ENCODE assay signal across 10 cellular contexts in genomic region chr1:243712890-243713425, GRCh38.
DNase-seq lines count a peak whose midpoint lies in the region; ATAC-seq, FAIRE-seq and TF ChIP-seq lines count a peak whose summit lies in the region.
"Had no signal": no experiment of that assay in that cellular context is flagged by ENCODE, and none has a peak within 500 bp of the region (broad histone marks: within the 10 kb centered on the region; RNA-seq: fewer than 3 reads in every experiment).

No MANE protein-coding gene starts in this region.

- H3K27me3 Mint-ChIP-seq in effector memory CD8-positive, alpha-beta T cell: no peaks in the 10 kb centered on the region
- H3K27me3 Mint-ChIP-seq in stimulated activated memory B cell treated with anti-CD40 and anti-IgM and Interleukin-4, amounts not matched to agents 10 μg/mL and 1 μg/mL and 100 μg/mL, for 72 hours: no peaks in the 10 kb centered on the region

- H3K27me3 ChIP-seq in SJSA1 (replicated peaks): no peaks in the 10 kb centered on the region
- H3K27me3 ChIP-seq in effector memory CD4-positive, alpha-beta T cell (replicated peaks; ENCODE audit: control insufficient read depth, insufficient read depth, low read length, poor library complexity, severe bottlenecking): no peaks in the 10 kb centered on the region

- H3K4me1 ChIP-seq in SJSA1 (replicated peaks): peaks cover 55% of the 10 kb centered on the region
- no peaks in the 10 kb centered on the region for H3K4me1 ChIP-seq in effector memory CD4-positive, alpha-beta T cell (ENCODE audit: control insufficient read depth, insufficient read depth, low read length, poor library complexity, severe bottlenecking)

- H3K36me3 Mint-ChIP-seq in effector memory CD8-positive, alpha-beta T cell (ENCODE audit: insufficient read depth): no peaks in the 10 kb centered on the region
- no peaks in the 10 kb centered on the region for H3K36me3 Mint-ChIP-seq in stimulated activated memory B cell treated with anti-CD40 and anti-IgM and Interleukin-4, amounts not matched to agents 10 μg/mL and 1 μg/mL and 100 μg/mL, for 72 hours

- peaks cover 10 to 39% of the 10 kb centered on the region in 2 donors for H3K4me1 Mint-ChIP-seq in effector memory CD8-positive, alpha-beta T cell (ENCODE audit: low read depth in 2 of 2)
- H3K4me1 Mint-ChIP-seq in stimulated activated memory B cell treated with anti-CD40 and anti-IgM and Interleukin-4, amounts not matched to agents 10 μg/mL and 1 μg/mL and 100 μg/mL, for 72 hours: peaks cover 29% of the 10 kb centered on the region

- no peaks in the 10 kb centered on the region for H3K9me3 ChIP-seq in SJSA1 (replicated peaks)
- no peaks in the 10 kb centered on the region for H3K9me3 ChIP-seq in effector memory CD4-positive, alpha-beta T cell (ENCODE audit: control insufficient read depth, low read length)

- H3K27ac Mint-ChIP-seq in effector memory CD8-positive, alpha-beta T cell: no peak overlapping the region
- H3K27ac Mint-ChIP-seq in stimulated activated memory B cell treated with anti-CD40 and anti-IgM and Interleukin-4, amounts not matched to agents 10 μg/mL and 1 μg/mL and 100 μg/mL, for 72 hours: no peak overlapping the region

- no peaks in the 10 kb centered on the region for H3K9me3 Mint-ChIP-seq in effector memory CD8-positive, alpha-beta T cell
- H3K9me3 Mint-ChIP-seq in stimulated activated memory B cell treated with anti-CD40 and anti-IgM and Interleukin-4, amounts not matched to agents 10 μg/mL and 1 μg/mL and 100 μg/mL, for 72 hours: no peaks in the 10 kb centered on the region

- DNase-seq in AG10803 (ENCODE audit: low read depth) (no peak), LNCaP clone FGC (ENCODE audit: low read depth) (no peak), SJSA1 (ENCODE audit: low read depth in 1 of 2, low spot score in 2 of 2) (peak in 1 of 2 experiments; percentile 44), mesenteric fat pad (ENCODE audit: low spot score) (no peak)
- DNase-seq in effector memory CD4-positive, alpha-beta T cell: no peak
- no peak for DNase-seq in effector memory CD8-positive, alpha-beta T cell
- DNase-seq: GF-D8, islet precursor cell had no signal

- no peaks in the 10 kb centered on the region; the same call in 1 of the 2 replicates for H3K36me3 ChIP-seq in SJSA1
- no peaks in the 10 kb centered on the region for H3K36me3 ChIP-seq in effector memory CD4-positive, alpha-beta T cell (ENCODE audit: control insufficient read depth, insufficient read depth, low read length)

- no peak for ATAC-seq in effector memory CD8-positive, alpha-beta T cell (replicated peaks)
- no peak for ATAC-seq in stimulated activated memory B cell treated with anti-CD40 and anti-IgM and Interleukin-4, amounts not matched to agents 10 μg/mL and 1 μg/mL and 100 μg/mL, for 72 hours

- H3K4me3 ChIP-seq in AG10803 (ENCODE audit: low read length): peak overlapping the region; percentile 35
- H3K4me3 ChIP-seq in LNCaP clone FGC (ENCODE audit: low read depth, low read length): no peak overlapping the region
- H3K4me3 ChIP-seq in SJSA1: peak overlapping the region; percentile 10; the same call in 1 of the 2 replicates
- no peak overlapping the region for H3K4me3 ChIP-seq in effector memory CD4-positive, alpha-beta T cell (ENCODE audit: insufficient read depth, low read depth, low read length, poor library complexity, severe bottlenecking)

- peak; percentile 90 for FAIRE-seq in islet of Langerhans (lab: Jason Lieb, UNC)

- TF ChIP-seq CTCF in AG10803 (conservative IDR thresholded peaks at IDR 0.05; ENCODE audit: low read length) (peak; percentile 44), LNCaP clone FGC (IDR thresholded peaks at IDR 0.05; ENCODE audit: control insufficient read depth, extremely low read depth, insufficient read depth) (peak; percentile 28)

- no peak overlapping the region for H3K4me3 Mint-ChIP-seq in effector memory CD8-positive, alpha-beta T cell
- H3K4me3 Mint-ChIP-seq in stimulated activated memory B cell treated with anti-CD40 and anti-IgM and Interleukin-4, amounts not matched to agents 10 μg/mL and 1 μg/mL and 100 μg/mL, for 72 hours: no peak overlapping the region

- peak overlapping the region; percentile 19; the same call in 1 of the 2 replicates for H3K27ac ChIP-seq in SJSA1
- no peak overlapping the region for H3K27ac ChIP-seq in effector memory CD4-positive, alpha-beta T cell (ENCODE audit: insufficient read depth, low read length, poor library complexity, severe bottlenecking)

Comparison
In these comparisons a context has a peak if more than half of its experiments do, and no peak if none do; other contexts are left out.
1. H3K4me3 ChIP-seq: peak in AG10803 (single experiment) and SJSA1 (single experiment); none in LNCaP clone FGC (single experiment) and effector memory CD4-positive, alpha-beta T cell (single experiment).